In genomic region chr15:98678484-98678883, GRCh38 we compare ENCODE assay signal across 26 cellular contexts.
"Had no signal": no experiment of that assay in that cellular context is flagged by ENCODE, and none has a peak within 500 bp of the region (broad histone marks: within the 10 kb centered on the region; RNA-seq: fewer than 3 reads in every experiment).

No MANE protein-coding gene starts in this region.

- H3K4me3 Mint-ChIP-seq: activated CD4-positive, alpha-beta memory T cell treated with anti-CD3 and anti-CD28 coated beads for 36 hours; activated CD4-positive, alpha-beta T cell treated with anti-CD3 and anti-CD28 coated beads for 36 hours; activated CD4-positive, alpha-beta T cell treated with anti-CD3 and anti-CD28 coated beads, Interleukin-2, amount 10 ng/mL, durations not matched to agents 24 days and 14 days; activated CD8-positive, alpha-beta memory T cell treated with anti-CD3 and anti-CD28 coated beads, Interleukin-2, amount 10 ng/mL, durations not matched to agents 7 days and 5 days; activated CD8-positive, alpha-beta T cell treated with anti-CD3 and anti-CD28 coated beads, Interleukin-2, amount 10 ng/mL, durations not matched to agents 7 days and 5 days; activated naive CD4-positive, alpha-beta T cell treated with anti-CD3 and anti-CD28 coated beads for 36 hours; activated naive CD4-positive, alpha-beta T cell treated with anti-CD3 and anti-CD28 coated beads, Interleukin-2, amount 50 U/mL, for 24 hours; activated naive CD8-positive, alpha-beta T cell treated with anti-CD3 and anti-CD28 coated beads for 36 hours; activated naive CD8-positive, alpha-beta T cell treated with anti-CD3 and anti-CD28 coated beads, Interleukin-2, amount 50 U/mL, for 24 hours; activated T-helper 1 cell treated with anti-CD3 and anti-CD28 coated beads, Interleukin-12 subunit alpha, Interleukin-12 subunit beta, Interleukin-2, Interleukin-4 antibody, amounts not matched to agents 30 ng/mL and 10 ng/mL and 1 ng/mL, durations not matched to agents 14 hours and 24 hours and 36 hours had no signal

- H3K27ac Mint-ChIP-seq: activated CD4-positive, alpha-beta memory T cell treated with anti-CD3 and anti-CD28 coated beads for 36 hours; activated CD4-positive, alpha-beta T cell treated with anti-CD3 and anti-CD28 coated beads for 36 hours; activated CD4-positive, alpha-beta T cell treated with anti-CD3 and anti-CD28 coated beads, Interleukin-2, amount 10 ng/mL, durations not matched to agents 24 days and 14 days; activated CD8-positive, alpha-beta memory T cell treated with anti-CD3 and anti-CD28 coated beads, Interleukin-2, amount 10 ng/mL, durations not matched to agents 7 days and 5 days; activated CD8-positive, alpha-beta T cell treated with anti-CD3 and anti-CD28 coated beads, Interleukin-2, amount 10 ng/mL, durations not matched to agents 7 days and 5 days; activated naive CD4-positive, alpha-beta T cell treated with anti-CD3 and anti-CD28 coated beads for 36 hours; activated naive CD8-positive, alpha-beta T cell treated with anti-CD3 and anti-CD28 coated beads for 36 hours; activated naive CD8-positive, alpha-beta T cell treated with anti-CD3 and anti-CD28 coated beads, Interleukin-2, amount 50 U/mL, for 24 hours; activated T-helper 1 cell treated with anti-CD3 and anti-CD28 coated beads, Interleukin-12 subunit alpha, Interleukin-12 subunit beta, Interleukin-2, Interleukin-4 antibody, amounts not matched to agents 30 ng/mL and 10 ng/mL and 1 ng/mL, durations not matched to agents 14 hours and 24 hours and 36 hours; activated T-helper 2 cell treated with anti-CD3 and anti-CD28 coated beads, Interferon-gamma antibody, Interleukin-2, Interleukin-4, amounts not matched to agents 10 μg/mL and 5 μg/mL and 100 μg/mL, durations not matched to agents 14 hours and 24 hours and 36 hours had no signal

- H3K4me1 ChIP-seq: colonic mucosa had no signal

- H3K27me3 Mint-ChIP-seq: activated CD4-positive, alpha-beta memory T cell treated with anti-CD3 and anti-CD28 coated beads for 36 hours; activated CD4-positive, alpha-beta T cell treated with anti-CD3 and anti-CD28 coated beads for 36 hours; activated CD4-positive, alpha-beta T cell treated with anti-CD3 and anti-CD28 coated beads, Interleukin-2, amount 10 ng/mL, durations not matched to agents 24 days and 14 days; activated CD8-positive, alpha-beta memory T cell treated with anti-CD3 and anti-CD28 coated beads, Interleukin-2, amount 10 ng/mL, durations not matched to agents 7 days and 5 days; activated naive CD4-positive, alpha-beta T cell treated with anti-CD3 and anti-CD28 coated beads, Interleukin-2, amount 50 U/mL, for 24 hours; activated naive CD8-positive, alpha-beta T cell treated with anti-CD3 and anti-CD28 coated beads for 36 hours; activated naive CD8-positive, alpha-beta T cell treated with anti-CD3 and anti-CD28 coated beads, Interleukin-2, amount 50 U/mL, for 24 hours had no signal

- DNase-seq: activated CD4-positive, alpha-beta memory T cell treated with anti-CD3 and anti-CD28 coated beads for 36 hours; activated CD4-positive, alpha-beta T cell treated with anti-CD3 and anti-CD28 coated beads for 36 hours; activated CD4-positive, alpha-beta T cell treated with anti-CD3 and anti-CD28 coated beads, Interleukin-2, amount 10 ng/mL, durations not matched to agents 24 days and 14 days; activated CD4-positive, CD25-positive, alpha-beta regulatory T cell; activated CD4-positive, CD25-positive, alpha-beta regulatory T cell treated with anti-CD3 and anti-CD28 coated beads, Interleukin-2, amount 50 U/mL, for 72 hours; activated CD8-positive, alpha-beta memory T cell treated with anti-CD3 and anti-CD28 coated beads, Interleukin-2, amount 10 ng/mL, durations not matched to agents 7 days and 5 days; activated CD8-positive, alpha-beta memory T cell treated with anti-CD3 and anti-CD28 coated beads, Interleukin-2, amount 50 U/mL, for 4 hours; activated CD8-positive, alpha-beta T cell treated with anti-CD3 and anti-CD28 coated beads, Interleukin-2, amount 10 ng/mL, durations not matched to agents 7 days and 5 days; activated effector memory CD4-positive, alpha-beta T cell treated with anti-CD3 and anti-CD28 coated beads, Interleukin-2, amount 50 U/mL, for 16 hours; activated naive CD4-positive, alpha-beta T cell treated with anti-CD3 and anti-CD28 coated beads for 36 hours; activated naive CD8-positive, alpha-beta T cell treated with anti-CD3 and anti-CD28 coated beads for 36 hours; activated naive CD8-positive, alpha-beta T cell treated with anti-CD3 and anti-CD28 coated beads, Interleukin-2, amount 50 U/mL, for 24 hours; activated T-cell treated with anti-CD3 and anti-CD28 coated beads, Interleukin-2, amount 50 U/mL, for 1 hour; activated T-cell treated with anti-CD3 and anti-CD28 coated beads, Interleukin-2, amount 50 U/mL, for 48 hours; anterior cingulate cortex; body of pancreas; caudate nucleus; colonic mucosa; effector CD8-positive, alpha-beta T cell; foreskin fibroblast; head of caudate nucleus; T-helper 2 cell had no signal

- H3K27ac ChIP-seq: body of pancreas, colonic mucosa had no signal

- H3K9me3 Mint-ChIP-seq: activated CD4-positive, alpha-beta memory T cell treated with anti-CD3 and anti-CD28 coated beads for 36 hours; activated CD4-positive, alpha-beta T cell treated with anti-CD3 and anti-CD28 coated beads, Interleukin-2, amount 10 ng/mL, durations not matched to agents 24 days and 14 days; activated naive CD4-positive, alpha-beta T cell treated with anti-CD3 and anti-CD28 coated beads for 36 hours; activated naive CD4-positive, alpha-beta T cell treated with anti-CD3 and anti-CD28 coated beads, Interleukin-2, amount 50 U/mL, for 24 hours; activated naive CD8-positive, alpha-beta T cell treated with anti-CD3 and anti-CD28 coated beads for 36 hours; activated naive CD8-positive, alpha-beta T cell treated with anti-CD3 and anti-CD28 coated beads, Interleukin-2, amount 50 U/mL, for 24 hours; activated T-helper 1 cell treated with anti-CD3 and anti-CD28 coated beads, Interleukin-12 subunit alpha, Interleukin-12 subunit beta, Interleukin-2, Interleukin-4 antibody, amounts not matched to agents 30 ng/mL and 10 ng/mL and 1 ng/mL, durations not matched to agents 14 hours and 24 hours and 36 hours; activated T-helper 2 cell treated with anti-CD3 and anti-CD28 coated beads, Interferon-gamma antibody, Interleukin-2, Interleukin-4, amounts not matched to agents 10 μg/mL and 5 μg/mL and 100 μg/mL, durations not matched to agents 14 hours and 24 hours and 36 hours had no signal

- H3K36me3 Mint-ChIP-seq: activated CD4-positive, alpha-beta memory T cell treated with anti-CD3 and anti-CD28 coated beads for 36 hours; activated CD8-positive, alpha-beta memory T cell treated with anti-CD3 and anti-CD28 coated beads, Interleukin-2, amount 10 ng/mL, durations not matched to agents 7 days and 5 days had no signal

- H3K36me3 ChIP-seq: colonic mucosa had no signal

- H3K9me3 ChIP-seq: body of pancreas, colonic mucosa had no signal

- ATAC-seq: activated CD4-positive, alpha-beta T cell treated with anti-CD3 and anti-CD28 coated beads for 36 hours; activated CD8-positive, alpha-beta memory T cell treated with anti-CD3 and anti-CD28 coated beads, Interleukin-2, amount 10 ng/mL, durations not matched to agents 7 days and 5 days; activated CD8-positive, alpha-beta T cell treated with anti-CD3 and anti-CD28 coated beads, Interleukin-2, amount 10 ng/mL, durations not matched to agents 7 days and 5 days; activated naive CD8-positive, alpha-beta T cell treated with anti-CD3 and anti-CD28 coated beads, Interleukin-2, amount 50 U/mL, for 24 hours; body of pancreas; esophagus mucosa had no signal

- H3K4me3 ChIP-seq: body of pancreas, colonic mucosa had no signal

- H3K27me3 ChIP-seq: body of pancreas, colonic mucosa had no signal
